ENCODE assay signal across 1 cellular context in genomic region chr10:49650724-49651034, GRCh38.
TF ChIP-seq lines count a peak whose summit lies in the region.

No MANE protein-coding gene starts in this region.

TF ChIP-seq in H1, 55 proteins besides CTCF, POLR2A, EP300 and RAD21:
- no peak for TF ChIP-seq CREB1 (IDR thresholded peaks at IDR 0.05)
- no peak for TF ChIP-seq HDAC2 (IDR thresholded peaks at IDR 0.05; ENCODE audit: borderline replicate concordance in 1 of 2, low read depth in 2 of 2, low read length in 2 of 2)
- no peak for TF ChIP-seq HDAC6 (IDR thresholded peaks at IDR 0.05; ENCODE audit: low read depth, low read length)
- TF ChIP-seq CBX5 (IDR thresholded peaks at IDR 0.05; ENCODE audit: low read depth, low read length) = no peak
- no peak for TF ChIP-seq BRCA1 (IDR thresholded peaks at IDR 0.05; ENCODE audit: low read depth, low read length)
- no peak for TF ChIP-seq RBBP5 (IDR thresholded peaks at IDR 0.05; ENCODE audit: borderline replicate concordance, low read depth, low read length)
- TF ChIP-seq SAP30 (IDR thresholded peaks at IDR 0.05; ENCODE audit: insufficient read depth, insufficient replicate concordance, low read length) = no peak
- TF ChIP-seq POLR2AphosphoS5 (IDR thresholded peaks at IDR 0.05; ENCODE audit: low read depth, low read length) = no peak
- TF ChIP-seq MAFK (IDR thresholded peaks at IDR 0.05; ENCODE audit: low read depth, low read length) = no peak
- TF ChIP-seq KDM1A (IDR thresholded peaks at IDR 0.05; ENCODE audit: borderline replicate concordance, low read length) = no peak
- no peak for TF ChIP-seq KDM4A (IDR thresholded peaks at IDR 0.05; ENCODE audit: low read depth, low read length, severe bottlenecking)
- no peak for TF ChIP-seq CHD2 (IDR thresholded peaks at IDR 0.05; ENCODE audit: low read length)
- no peak for TF ChIP-seq FOSL1 (IDR thresholded peaks at IDR 0.05; ENCODE audit: insufficient read depth, low read depth, low read length)
- TF ChIP-seq RNF2 (IDR thresholded peaks at IDR 0.05; ENCODE audit: borderline replicate concordance, low read depth, low read length, missing control alignments, poor library complexity, severe bottlenecking) = no peak
- TF ChIP-seq SIRT6 (IDR thresholded peaks at IDR 0.05; ENCODE audit: low read length) = no peak
- TF ChIP-seq ATF3 (IDR thresholded peaks at IDR 0.05; ENCODE audit: insufficient read depth, low read depth, low read length) = no peak
- no peak for TF ChIP-seq JUN (IDR thresholded peaks at IDR 0.05; ENCODE audit: low read depth, low read length)
- TF ChIP-seq MAX (IDR thresholded peaks at IDR 0.05) = no peak
- no peak for TF ChIP-seq E2F6 (IDR thresholded peaks at IDR 0.05)
